In genomic region chr5:179316961-179317360, GRCh38 we compare ENCODE assay signal across 29 cellular contexts. TPM values are rescaled to one million over a fixed set of nuclear protein-coding genes. Genes with fewer than 3 reads are reported as not detected.
"Had no signal": no experiment of that assay in that cellular context is flagged by ENCODE, and none has a peak within 500 bp of the region (broad histone marks: within the 10 kb centered on the region; RNA-seq: fewer than 3 reads in every experiment).

No MANE protein-coding gene starts in this region.

- ATAC-seq: activated CD4-positive, alpha-beta T cell treated with anti-CD3 and anti-CD28 coated beads for 36 hours; activated naive CD4-positive, alpha-beta T cell treated with anti-CD3 and anti-CD28 coated beads, Interleukin-2, amount 50 U/mL, for 72 hours; activated T-helper 17 cell treated with anti-CD3 and anti-CD28 coated beads, Interleukin-2, amount 50 U/mL, for 72 hours; effector memory CD8-positive, alpha-beta T cell; gastrocnemius medialis; left lobe of liver; naive thymus-derived CD8-positive, alpha-beta T cell had no signal

- H3K36me3 Mint-ChIP-seq: activated naive CD4-positive, alpha-beta T cell treated with anti-CD3 and anti-CD28 coated beads, Interleukin-2, amount 50 U/mL, for 72 hours; mesothelial cell of epicardium; naive thymus-derived CD8-positive, alpha-beta T cell had no signal

- H3K27me3 ChIP-seq: ascending aorta, colonic mucosa, dorsolateral prefrontal cortex, esophagus squamous epithelium, gastrocnemius medialis, thyroid gland had no signal

- H3K4me3 ChIP-seq: ascending aorta, colonic mucosa, dorsolateral prefrontal cortex, esophagus squamous epithelium, gastrocnemius medialis, skin epidermis, thyroid gland had no signal

- H3K9me3 Mint-ChIP-seq: activated B cell treated with CpG ODN at 0.5 μM for 24 hours; activated naive CD4-positive, alpha-beta T cell treated with anti-CD3 and anti-CD28 coated beads, Interleukin-2, amount 50 U/mL, for 72 hours; activated T-cell treated with anti-CD3 and anti-CD28 coated beads, Interleukin-2, amount 50 U/mL, for 24 hours; activated T-helper 17 cell treated with anti-CD3 and anti-CD28 coated beads, Interleukin-2, amount 50 U/mL, for 72 hours; central memory CD8-positive, alpha-beta T cell; effector memory CD8-positive, alpha-beta T cell; stimulated activated naive CD8-positive, alpha-beta T cell treated with anti-CD3 and anti-CD28 coated beads, Interleukin-15, Interleukin-2, amounts not matched to agents 100 ng/mL and 50 ng/mL, for 24 hours; T-helper 1 cell treated with Interleukin-12 subunit alpha and Interleukin-12 subunit beta and Interleukin-4 antibody, amounts not matched to agents 30 μg/mL and 1 μg/mL, for 36 hours had no signal

- H3K36me3 ChIP-seq: ascending aorta, colonic mucosa, esophagus squamous epithelium, gastrocnemius medialis, thyroid gland had no signal

- H3K4me3 Mint-ChIP-seq: activated B cell treated with CpG ODN at 0.5 μM for 24 hours; activated CD4-positive, alpha-beta T cell treated with anti-CD3 and anti-CD28 coated beads for 36 hours; activated T-cell treated with anti-CD3 and anti-CD28 coated beads, Interleukin-2, amount 50 U/mL, for 24 hours; activated T-helper 17 cell treated with anti-CD3 and anti-CD28 coated beads, Interleukin-2, amount 50 U/mL, for 72 hours; central memory CD8-positive, alpha-beta T cell; effector memory CD8-positive, alpha-beta T cell; mesothelial cell of epicardium; naive thymus-derived CD8-positive, alpha-beta T cell; stimulated activated naive CD8-positive, alpha-beta T cell treated with anti-CD3 and anti-CD28 coated beads, Interleukin-15, Interleukin-2, amounts not matched to agents 100 ng/mL and 50 ng/mL, for 24 hours; T-helper 1 cell treated with Interleukin-12 subunit alpha and Interleukin-12 subunit beta and Interleukin-4 antibody, amounts not matched to agents 30 μg/mL and 1 μg/mL, for 36 hours had no signal

- H3K27me3 Mint-ChIP-seq: activated CD4-positive, alpha-beta T cell treated with anti-CD3 and anti-CD28 coated beads for 36 hours; stimulated activated naive CD8-positive, alpha-beta T cell treated with anti-CD3 and anti-CD28 coated beads, Interleukin-15, Interleukin-2, amounts not matched to agents 100 ng/mL and 50 ng/mL, for 24 hours had no signal

- H3K27ac ChIP-seq: ascending aorta, colonic mucosa, dorsolateral prefrontal cortex, esophagus squamous epithelium, gastrocnemius medialis, thyroid gland had no signal

- H3K4me1 ChIP-seq: colonic mucosa had no signal

- H3K27ac Mint-ChIP-seq: activated B cell treated with CpG ODN at 0.5 μM for 24 hours; activated CD4-positive, alpha-beta T cell treated with anti-CD3 and anti-CD28 coated beads for 36 hours; activated naive CD4-positive, alpha-beta T cell treated with anti-CD3 and anti-CD28 coated beads, Interleukin-2, amount 50 U/mL, for 72 hours; activated T-cell treated with anti-CD3 and anti-CD28 coated beads, Interleukin-2, amount 50 U/mL, for 24 hours; activated T-helper 17 cell treated with anti-CD3 and anti-CD28 coated beads, Interleukin-2, amount 50 U/mL, for 72 hours; effector memory CD8-positive, alpha-beta T cell; mesothelial cell of epicardium; naive thymus-derived CD8-positive, alpha-beta T cell; stimulated activated naive CD8-positive, alpha-beta T cell treated with anti-CD3 and anti-CD28 coated beads, Interleukin-15, Interleukin-2, amounts not matched to agents 100 ng/mL and 50 ng/mL, for 24 hours; T-helper 1 cell treated with Interleukin-12 subunit alpha and Interleukin-12 subunit beta and Interleukin-4 antibody, amounts not matched to agents 30 μg/mL and 1 μg/mL, for 36 hours had no signal

- H3K4me1 Mint-ChIP-seq: activated B cell treated with CpG ODN at 0.5 μM for 24 hours; activated CD4-positive, alpha-beta T cell treated with anti-CD3 and anti-CD28 coated beads for 36 hours; activated T-helper 17 cell treated with anti-CD3 and anti-CD28 coated beads, Interleukin-2, amount 50 U/mL, for 72 hours; central memory CD8-positive, alpha-beta T cell; naive thymus-derived CD8-positive, alpha-beta T cell had no signal

- H3K9me3 ChIP-seq: ascending aorta, colonic mucosa, esophagus squamous epithelium, gastrocnemius medialis, thyroid gland had no signal

- DNase-seq: activated B cell treated with CpG ODN at 0.5 μM for 24 hours; activated CD4-positive, alpha-beta T cell treated with anti-CD3 and anti-CD28 coated beads for 36 hours; activated CD4-positive, alpha-beta T cell treated with anti-CD3 and anti-CD28 coated beads, Interleukin-2, amount 50 U/mL, for 4 hours; activated CD8-positive, alpha-beta memory T cell treated with anti-CD3 and anti-CD28 coated beads for 24 hours; activated T-cell treated with anti-CD3 and anti-CD28 coated beads, Interleukin-2, amount 50 U/mL, for 24 hours; colonic mucosa; effector memory CD8-positive, alpha-beta T cell; esophagus squamous epithelium; head of caudate nucleus; mammary epithelial cell; occipital lobe; retina; stimulated activated CD4-positive, alpha-beta T cell treated with anti-CD3 and anti-CD28 coated beads, Interleukin-1b, Interleukin-23, amount 100 ng/mL, for 48 hours; substantia nigra; T1000; thyroid gland had no signal

RNA-seq across cellular contexts. Expression of gene ADAMTS2, which starts 28.3 kb away (rescaled TPM):
- total RNA-seq: activated B cell treated with CpG ODN at 0.5 μM for 24 hours; activated CD4-positive, alpha-beta T cell treated with anti-CD3 and anti-CD28 coated beads for 36 hours; activated naive CD4-positive, alpha-beta T cell treated with anti-CD3 and anti-CD28 coated beads, Interleukin-2, amount 50 U/mL, for 72 hours; activated T-helper 17 cell treated with anti-CD3 and anti-CD28 coated beads, Interleukin-2, amount 50 U/mL, for 72 hours; naive thymus-derived CD8-positive, alpha-beta T cell had no signal
- polyA plus RNA-seq: keratinocyte had no signal
